ENCODE assay signal across 21 cellular contexts in the genomic region with DNA sequence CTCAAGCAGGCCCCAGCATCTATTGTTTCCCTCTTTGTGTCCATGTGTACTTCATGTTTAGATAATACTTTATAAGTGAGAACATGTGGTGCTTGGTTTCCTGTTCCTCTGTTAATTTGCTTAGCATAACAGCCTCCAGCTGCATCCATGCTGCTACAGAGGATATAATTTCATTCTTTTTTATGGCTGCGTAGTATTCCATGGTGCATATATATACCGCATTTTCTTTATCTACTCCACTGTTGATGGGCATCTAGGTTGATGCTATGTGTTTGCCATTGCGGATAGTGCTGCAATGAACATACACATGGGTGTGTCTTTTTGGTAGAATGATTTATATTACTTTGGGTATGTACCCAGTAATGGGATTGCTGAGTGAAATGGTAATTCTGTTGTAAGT. TPM values are rescaled to one million over a fixed set of nuclear protein-coding genes. Genes with fewer than 3 reads are reported as not detected.
A peak's percentile ranks its signal among the peaks of the same experiment; 100 is the strongest.
DNase-seq lines count a peak whose midpoint lies in the region; ATAC-seq and TF ChIP-seq lines count a peak whose summit lies in the region.
"Had no signal": no experiment of that assay in that cellular context is flagged by ENCODE, and none has a peak within 500 bp of the region (broad histone marks: within the 10 kb centered on the region; RNA-seq: fewer than 3 reads in every experiment).

No MANE protein-coding gene starts in this region.

- POLR2A ChIA-PET in HEK293 (lab: Yijun Ruan, JAX) (no interaction called here), WTC11 (lab: Charles Lee) (no interaction called here)

- peaks cover 25% of the 10 kb centered on the region for H3K9me3 Mint-ChIP-seq in WTC11

- peaks cover 3% of the 10 kb centered on the region; the same call in 1 of the 2 replicates for H3K36me3 Mint-ChIP-seq in WTC11
- H3K36me3 Mint-ChIP-seq: CD14-positive monocyte had no signal

- TF ChIP-seq CTCF in HEK293 (tag by site-specific recombination; IDR thresholded peaks at IDR 0.05) (no peak), WTC11 (IDR thresholded peaks at IDR 0.05) (no peak)

- no peaks in the 10 kb centered on the region for H3K36me3 ChIP-seq in HEK293 (ENCODE audit: control insufficient read depth in 2 of 2, insufficient read depth in 1 of 2, low read length in 2 of 2)
- H3K36me3 ChIP-seq: BE2C; BLaER1 treated with 17β-estradiol and CSF1 and Interleukin-3, amounts not matched to agents 10 nM and 100 nM; HAP-1 had no signal

- H3K27ac Mint-ChIP-seq in WTC11, result no peak overlapping the region
- H3K27ac Mint-ChIP-seq: CD14-positive monocyte; CD4-positive, alpha-beta T cell; CD8-positive, alpha-beta memory T cell; GM23338 had no signal

- H3K4me1 ChIP-seq in HEK293 (ENCODE audit: control insufficient read depth, insufficient read depth, low read length), result no peaks in the 10 kb centered on the region
- H3K4me1 ChIP-seq: A549; BE2C; BLaER1 treated with 17β-estradiol and CSF1 and Interleukin-3, amounts not matched to agents 10 nM and 100 nM; HAP-1 had no signal

- H3K4me3 ChIP-seq in HEK293 (ENCODE audit: low read depth, low read length), result no peak overlapping the region
- H3K4me3 ChIP-seq: A549; BLaER1 treated with 17β-estradiol and CSF1 and Interleukin-3, amounts not matched to agents 10 nM and 100 nM; GM23338; HAP-1 had no signal

- H3K9me3 ChIP-seq in HEK293 (ENCODE audit: control insufficient read depth, insufficient read depth, low read depth, low read length), result no peaks in the 10 kb centered on the region
- H3K9me3 ChIP-seq: A549, BE2C, HAP-1 had no signal

- CTCF ChIA-PET in HEK293 (lab: Yijun Ruan, JAX), result interaction anchor here (0.6 to 0.8 kb wide), 3 partner anchors 17 to 165 kb away, joined by 3 to 4 read pairs (median 4); no protein-coding TSS in a partner anchor
- CTCF ChIA-PET in WTC11 (lab: Charles Lee), result no interaction called here

- ATAC-seq in WTC11, result no peak
- ATAC-seq in HG02870 (IDR thresholded peaks at IDR 0.05; ENCODE audit: unreplicated experiment), result no peak
- ATAC-seq: A549, GM23338 had no signal

- H3K4me1 Mint-ChIP-seq in WTC11, result peaks cover 5% of the 10 kb centered on the region
- H3K4me1 Mint-ChIP-seq: CD14-positive monocyte; CD8-positive, alpha-beta memory T cell; GM23338 had no signal

- H3K4me3 Mint-ChIP-seq in WTC11, result no peak overlapping the region
- H3K4me3 Mint-ChIP-seq: CD14-positive monocyte; CD4-positive, alpha-beta T cell; CD8-positive, alpha-beta memory T cell; GM23338 had no signal

- no peak overlapping the region for H3K27ac ChIP-seq in HEK293 (ENCODE audit: extremely low read depth, low read depth, low read length)
- H3K27ac ChIP-seq: A549; BLaER1 treated with 17β-estradiol and CSF1 and Interleukin-3, amounts not matched to agents 10 nM and 100 nM had no signal

- peaks cover 5% of the 10 kb centered on the region for H3K27me3 Mint-ChIP-seq in WTC11 (ENCODE audit: low read depth)

- DNase-seq in NCI-H2171 treated with DMSO at 0.1 percent for 48 hours (lab: John Stamatoyannopoulos, UW) (peak; percentile 26), NCI-H2171 (lab: John Stamatoyannopoulos, UW) (no peak), WTC11 (ENCODE audit: low spot score) (no peak), HPDE6-E6E7 (ENCODE audit: extremely low spot score) (no peak)
- DNase-seq: 8988T; ACHN; AML-193; BE2C; CD4-positive, alpha-beta T cell; CD8-positive, alpha-beta memory T cell; DMS53; GF-D8 had no signal

TF ChIP-seq in HEK293, 187 proteins besides CTCF, POLR2A, EP300 and RAD21:
- TF ChIP-seq ELK4 (IDR thresholded peaks at IDR 0.05; ENCODE audit: borderline replicate concordance, low read depth, low read length) (no peak), ZNF133 (tag by site-specific recombination; IDR thresholded peaks at IDR 0.05) (no peak), ZNF146 (tag by site-specific recombination; IDR thresholded peaks at IDR 0.05) (peak; percentile 69), ZNF580 (tag by site-specific recombination; IDR thresholded peaks at IDR 0.05) (0 out of 2 replicates have a peak, but pooled peaks have one; percentile 43)

TF ChIP-seq in WTC11, 78 proteins besides CTCF, POLR2A, EP300 and RAD21:
- no peak for TF ChIP-seq ZNF317 (CRISPR knock-in tag; IDR thresholded peaks at IDR 0.05; ENCODE audit: borderline replicate concordance, low read depth)
- 0 out of 2 replicates have a peak, but pooled peaks have one; percentile 22 for TF ChIP-seq GTF2I (CRISPR knock-in tag; conservative IDR thresholded peaks at IDR 0.05)

RNA-seq across cellular contexts. Expression of gene SCNN1B, which starts 31.4 kb away (rescaled TPM):
- 3.4 to 4.8 TPM (median 3.6 TPM) in 3 replicates for total RNA-seq in WTC11 (2021)
- total RNA-seq: CD4-positive, alpha-beta T cell; CD8-positive, alpha-beta memory T cell; Daoy; G401 had no signal
